Comparison of ENCODE assay signal across 2 cellular contexts in genomic region chr7:5779108-5779507, GRCh38.
TF ChIP-seq lines count a peak whose summit lies in the region.

No MANE protein-coding gene starts in this region.

TF ChIP-seq in IMR-90, 13 proteins besides CTCF, POLR2A, EP300 and RAD21:
- no peak for TF ChIP-seq USF2 (IDR thresholded peaks at IDR 0.05; ENCODE audit: low read depth, low read length)

TF ChIP-seq in GM12878, 131 proteins besides CTCF, POLR2A, EP300 and RAD21:
- TF ChIP-seq ZNF687 (IDR thresholded peaks at IDR 0.05) (no peak), NFIC (IDR thresholded peaks at IDR 0.05; ENCODE audit: low read depth, low read length) (no peak), ATF2 (IDR thresholded peaks at IDR 0.05; ENCODE audit: low read length) (no peak), ZBTB40 (IDR thresholded peaks at IDR 0.05; ENCODE audit: borderline replicate concordance) (no peak), GABPA (IDR thresholded peaks at IDR 0.05; ENCODE audit: low read depth) (no peak), FOXK2 (IDR thresholded peaks at IDR 0.05) (no peak), E4F1 (IDR thresholded peaks at IDR 0.05; ENCODE audit: borderline replicate concordance, partially characterized antibody) (no peak), DPF2 (IDR thresholded peaks at IDR 0.05) (no peak), NFXL1 (IDR thresholded peaks at IDR 0.05; ENCODE audit: borderline replicate concordance) (no peak), SMARCA5 (IDR thresholded peaks at IDR 0.05) (no peak), PML (IDR thresholded peaks at IDR 0.05; ENCODE audit: low read length) (no peak)
